27 cellular contexts compared by ENCODE assay signal in genomic region chr1:76942549-76942948, GRCh38.
A peak's percentile ranks its signal among the peaks of the same experiment; 100 is the strongest.
DNase-seq lines count a peak whose midpoint lies in the region; ATAC-seq, FAIRE-seq and TF ChIP-seq lines count a peak whose summit lies in the region.
"Had no signal": no experiment of that assay in that cellular context is flagged by ENCODE, and none has a peak within 500 bp of the region (broad histone marks: within the 10 kb centered on the region; RNA-seq: fewer than 3 reads in every experiment).

No MANE protein-coding gene starts in this region.

- H2AFZ ChIP-seq in HepG2 (ENCODE audit: low read length): no peak overlapping the region
- H2AFZ ChIP-seq: PC-9 had no signal

- no peak overlapping the region for H3K9ac ChIP-seq in HepG2 (ENCODE audit: insufficient read depth, low read depth, low read length)

- no peak for TF ChIP-seq POLR2A in HepG2 (IDR thresholded peaks at IDR 0.05; ENCODE audit: insufficient read depth in 1 of 2, low read depth in 2 of 2, low read length in 2 of 2)
- TF ChIP-seq POLR2A in right lobe of liver (IDR thresholded peaks at IDR 0.05): no peak

- TF ChIP-seq CTCF in HepG2 (CRISPR knock-in tag; IDR thresholded peaks at IDR 0.05) (no peak), right lobe of liver (IDR thresholded peaks at IDR 0.05) (no peak), fibroblast of pulmonary artery (IDR thresholded peaks at IDR 0.05; ENCODE audit: low read length, missing control alignments) (no peak)

- H3K27me3 ChIP-seq in HepG2 (ENCODE audit: control insufficient read depth in 1 of 2, insufficient read depth in 2 of 2, low read length in 2 of 2): no peaks in the 10 kb centered on the region
- H3K27me3 ChIP-seq in right lobe of liver: no peaks in the 10 kb centered on the region
- no peaks in the 10 kb centered on the region for H3K27me3 ChIP-seq in aorta (ENCODE audit: control insufficient read depth in 1 of 2, insufficient read depth in 2 of 2, low read length in 1 of 2)
- H3K27me3 ChIP-seq: colonic mucosa had no signal

- no peak for TF ChIP-seq EP300 in HepG2 (IDR thresholded peaks at IDR 0.05; ENCODE audit: low read depth in 2 of 2, low read length in 2 of 2)
- TF ChIP-seq EP300 in HepG2 (CRISPR knock-in tag; IDR thresholded peaks at IDR 0.05; ENCODE audit: borderline replicate concordance): no peak

- H3K4me1 ChIP-seq in HepG2 (ENCODE audit: insufficient read depth, low read length): no peaks in the 10 kb centered on the region
- H3K4me1 ChIP-seq in right lobe of liver: no peaks in the 10 kb centered on the region
- no peaks in the 10 kb centered on the region for H3K4me1 ChIP-seq in aorta (ENCODE audit: control insufficient read depth in 1 of 2, insufficient read depth in 2 of 2, low read length in 2 of 2)
- H3K4me1 ChIP-seq: colonic mucosa had no signal

- FAIRE-seq in HepG2 (lab: Jason Lieb, UNC): no peak

- H3K27ac Mint-ChIP-seq in T-helper 2 cell treated with Interferon-gamma antibody and Interleukin-4, amounts not matched to agents 5 μg/mL and 100 μg/mL, for 36 hours: no peak overlapping the region
- H3K27ac Mint-ChIP-seq: activated CD8-positive, alpha-beta T cell treated with anti-CD3 and anti-CD28 coated beads for 36 hours; activated naive CD8-positive, alpha-beta T cell treated with anti-CD3 and anti-CD28 coated beads, Interleukin-2, amount 10 ng/mL, durations not matched to agents 7 days and 5 days; brain; T-cell had no signal

- no peak overlapping the region for H3K4me2 ChIP-seq in HepG2 (ENCODE audit: low read depth, low read length)
- H3K4me2 ChIP-seq: PC-9 had no signal

- H3K4me3 ChIP-seq in HepG2 (replicated peaks in 1 of 3; ENCODE audit: insufficient read depth in 1 of 3, low read depth in 2 of 3, low read length in 3 of 3) (no peak overlapping the region), right lobe of liver (no peak overlapping the region), fibroblast of pulmonary artery (replicated peaks; ENCODE audit: low read depth, low read length) (no peak overlapping the region), aorta (ENCODE audit: low read length in 2 of 2) (no peak overlapping the region)
- H3K4me3 ChIP-seq: colonic mucosa, lung, PC-9 had no signal

- H3K27ac ChIP-seq in HepG2 (ENCODE audit: extremely low read length, insufficient read depth, low read length): no peak overlapping the region
- H3K27ac ChIP-seq in right lobe of liver: no peak overlapping the region
- no peak overlapping the region for H3K27ac ChIP-seq in aorta (ENCODE audit: low read depth in 1 of 2, low read length in 2 of 2)
- H3K27ac ChIP-seq: 22Rv1, colonic mucosa, PC-9 had no signal

- TF ChIP-seq RAD21 in HepG2 (CRISPR knock-in tag; IDR thresholded peaks at IDR 0.05): no peak

- in situ Hi-C loops in HepG2 (cut with HindIII; ENCODE audit: extremely low pct_ligation_motif_present, low pct_unique_long_range_greater_than_20kb): no loop called here

- no peaks in the 10 kb centered on the region for H3K9me3 Mint-ChIP-seq in T-helper 2 cell treated with Interferon-gamma antibody and Interleukin-4, amounts not matched to agents 5 μg/mL and 100 μg/mL, for 36 hours
- H3K9me3 Mint-ChIP-seq: activated CD8-positive, alpha-beta T cell treated with anti-CD3 and anti-CD28 coated beads for 36 hours; brain; T-cell had no signal

- BruUV-seq in HepG2 (replicated peaks; lab: Mats Ljungman, UMichigan): no TSS peak

- POLR2A ChIA-PET in HepG2 (lab: Yijun Ruan, JAX): no interaction called here

- H3K36me3 ChIP-seq in HepG2 (replicated peaks in 1 of 2; ENCODE audit: control insufficient read depth in 1 of 2, insufficient read depth in 2 of 2, low read length in 2 of 2): no peaks in the 10 kb centered on the region
- H3K36me3 ChIP-seq in right lobe of liver: no peaks in the 10 kb centered on the region
- no peaks in the 10 kb centered on the region for H3K36me3 ChIP-seq in aorta (ENCODE audit: control insufficient read depth in 1 of 2, insufficient read depth in 2 of 2, low read length in 1 of 2)
- H3K36me3 ChIP-seq: colonic mucosa had no signal

- no peaks in the 10 kb centered on the region for H4K20me1 ChIP-seq in HepG2 (ENCODE audit: insufficient read depth, low read length)

- CTCF ChIA-PET in HepG2 (lab: Yijun Ruan, JAX; ENCODE audit: low intra/inter-chr PET ratio, low total read pairs): no interaction called here

- DNase-seq in HepG2 (ENCODE audit: low spot score) (no peak), right lobe of liver (no peak), fibroblast of pulmonary artery (ENCODE audit: low read depth) (peak; percentile 11), aorta (no peak)
- DNase-seq in activated naive CD4-positive, alpha-beta T cell treated with Interleukin-2 at 50 U/mL for 16 hours: no peak
- DNase-seq in T-helper 2 cell treated with Interferon-gamma antibody and Interleukin-4, amounts not matched to agents 5 μg/mL and 100 μg/mL, for 36 hours (ENCODE audit: low spot score): no peak
- DNase-seq: activated CD8-positive, alpha-beta T cell treated with anti-CD3 and anti-CD28 coated beads for 36 hours; activated effector memory CD4-positive, alpha-beta T cell treated with Interleukin-2 at 50 U/mL for 16 hours; activated naive CD8-positive, alpha-beta T cell treated with anti-CD3 and anti-CD28 coated beads, Interleukin-2, amount 10 ng/mL, durations not matched to agents 7 days and 5 days; activated T-cell treated with anti-CD3 and anti-CD28 coated beads for 4 hours; colonic mucosa; effector memory CD4-positive, alpha-beta T cell; erythroblast; KBM-7; NCI-H1436 treated with DMSO at 0.1 percent for 48 hours; NCI-H510A; PC-9; posterior cingulate gyrus; SHP77 treated with DMSO at 0.1 percent for 48 hours; substantia nigra; T-cell had no signal

- WGBS in HepG2 (ENCODE audit: low lambda C conversion rate): 0% methylated on average over 1 of the region's 2 CpGs
- WGBS in right lobe of liver (ENCODE audit: insufficient coverage, low coverage, low lambda C conversion rate, missing lambda C conversion rate): 52% methylated on average over 2 of the region's 2 CpGs
- WGBS in aorta, 2 donors: 62 to 69% methylated on average over 2 of the region's 2 CpGs

- intact Hi-C loops in HepG2 (cut with micrococcal nuclease; ENCODE audit: unreplicated experiment) (no loop called here), right lobe of liver (cut with DNase I) (no loop called here), aorta (cut with DNase I) (no loop called here)

- no peak for ATAC-seq in HepG2
- ATAC-seq in right lobe of liver: no peak
- ATAC-seq in SK-N-SH treated with all-trans-retinoic acid at 6 μM for 48 hours: peak; percentile 25; the same call in 2 of the 3 replicates
- peak; percentile 19 for ATAC-seq in aorta (ENCODE audit: low FRiP score)
- ATAC-seq in GM21390 (IDR thresholded peaks at IDR 0.05; ENCODE audit: unreplicated experiment): no peak
- ATAC-seq: activated CD4-positive, CD25-positive, alpha-beta regulatory T cell treated with anti-CD3 and anti-CD28 coated beads, Interleukin-2, amount 50 U/mL, for 24 hours; activated CD8-positive, alpha-beta T cell treated with anti-CD3 and anti-CD28 coated beads for 36 hours; T-cell had no signal

- H3K9me3 ChIP-seq in HepG2 (ENCODE audit: low read length): no peaks in the 10 kb centered on the region
- no peaks in the 10 kb centered on the region for H3K9me3 ChIP-seq in right lobe of liver
- no peaks in the 10 kb centered on the region for H3K9me3 ChIP-seq in aorta (ENCODE audit: control insufficient read depth, low read length)
- H3K9me3 ChIP-seq: colonic mucosa had no signal

- no peaks in the 10 kb centered on the region for H3K79me2 ChIP-seq in HepG2 (ENCODE audit: insufficient read depth, low read length)

- no peaks in the 10 kb centered on the region for H3K4me1 Mint-ChIP-seq in T-helper 2 cell treated with Interferon-gamma antibody and Interleukin-4, amounts not matched to agents 5 μg/mL and 100 μg/mL, for 36 hours (ENCODE audit: low read depth)
- H3K4me1 Mint-ChIP-seq: activated naive CD8-positive, alpha-beta T cell treated with anti-CD3 and anti-CD28 coated beads, Interleukin-2, amount 10 ng/mL, durations not matched to agents 7 days and 5 days; T-cell had no signal

- H3K36me3 Mint-ChIP-seq in T-helper 2 cell treated with Interferon-gamma antibody and Interleukin-4, amounts not matched to agents 5 μg/mL and 100 μg/mL, for 36 hours (ENCODE audit: low read depth): no peaks in the 10 kb centered on the region
- H3K36me3 Mint-ChIP-seq: activated naive CD8-positive, alpha-beta T cell treated with anti-CD3 and anti-CD28 coated beads, Interleukin-2, amount 10 ng/mL, durations not matched to agents 7 days and 5 days; T-cell had no signal

- no peaks in the 10 kb centered on the region for H3K27me3 Mint-ChIP-seq in T-helper 2 cell treated with Interferon-gamma antibody and Interleukin-4, amounts not matched to agents 5 μg/mL and 100 μg/mL, for 36 hours (ENCODE audit: low read depth)
- H3K27me3 Mint-ChIP-seq: brain had no signal

- no peak overlapping the region for H3K4me3 Mint-ChIP-seq in T-helper 2 cell treated with Interferon-gamma antibody and Interleukin-4, amounts not matched to agents 5 μg/mL and 100 μg/mL, for 36 hours
- H3K4me3 Mint-ChIP-seq: activated CD8-positive, alpha-beta T cell treated with anti-CD3 and anti-CD28 coated beads for 36 hours; activated naive CD8-positive, alpha-beta T cell treated with anti-CD3 and anti-CD28 coated beads, Interleukin-2, amount 10 ng/mL, durations not matched to agents 7 days and 5 days; brain; T-cell had no signal

TF ChIP-seq in HepG2, 621 proteins besides CTCF, POLR2A, EP300 and RAD21:
- TF ChIP-seq ATF7 (IDR thresholded peaks at IDR 0.05) (0 out of 2 replicates have a peak, but pooled peaks have one; percentile 46), ATF7 (CRISPR knock-in tag; IDR thresholded peaks at IDR 0.05) (no peak), ZNF354B (CRISPR knock-in tag; IDR thresholded peaks at IDR 0.05) (no peak), CREB1 (IDR thresholded peaks at IDR 0.05) (peak; percentile 31; the same call in 1 of the 2 replicates), CREB1 (CRISPR knock-in tag; IDR thresholded peaks at IDR 0.05) (no peak)

TF ChIP-seq in SK-N-SH treated with all-trans-retinoic acid at 6 μM for 48 hours, 23 proteins besides CTCF, POLR2A, EP300 and RAD21 (continues in another document):
- TF ChIP-seq PPARA (CRISPR knock-in tag; IDR thresholded peaks at IDR 0.05; ENCODE audit: borderline replicate concordance) (no peak), ISL1 (CRISPR knock-in tag; IDR thresholded peaks at IDR 0.05) (peak; percentile 45; the same call in 1 of the 2 replicates), ZNF8 (CRISPR knock-in tag; IDR thresholded peaks at IDR 0.05) (no peak), SNAI2 (CRISPR knock-in tag; IDR thresholded peaks at IDR 0.05) (no peak)
- TF ChIP-seq, protein P1, sequence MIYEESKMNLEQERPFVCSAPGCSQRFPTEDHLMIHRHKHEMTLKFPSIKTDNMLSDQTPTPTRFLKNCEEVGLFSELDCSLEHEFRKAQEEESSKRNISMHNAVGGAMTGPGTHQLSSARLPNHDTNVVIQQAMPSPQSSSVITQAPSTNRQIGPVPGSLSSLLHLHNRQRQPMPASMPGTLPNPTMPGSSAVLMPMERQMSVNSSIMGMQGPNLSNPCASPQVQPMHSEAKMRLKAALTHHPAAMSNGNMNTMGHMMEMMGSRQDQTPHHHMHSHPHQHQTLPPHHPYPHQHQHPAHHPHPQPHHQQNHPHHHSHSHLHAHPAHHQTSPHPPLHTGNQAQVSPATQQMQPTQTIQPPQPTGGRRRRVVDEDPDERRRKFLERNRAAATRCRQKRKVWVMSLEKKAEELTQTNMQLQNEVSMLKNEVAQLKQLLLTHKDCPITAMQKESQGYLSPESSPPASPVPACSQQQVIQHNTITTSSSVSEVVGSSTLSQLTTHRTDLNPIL (CRISPR knock-in tag; IDR thresholded peaks at IDR 0.05; ENCODE audit: low read depth): peak; percentile 61; the same call in 1 of the 2 replicates

Comparison
In these comparisons a context has a peak if more than half of its experiments do, and no peak if none do; other contexts are left out.
1. ATAC-seq: peak in SK-N-SH treated with all-trans-retinoic acid at 6 μM for 48 hours (single experiment) and aorta (single experiment); none in HepG2 (single experiment), right lobe of liver (0 of 4) and GM21390 (single experiment).